24 cellular contexts compared by ENCODE assay signal in genomic region chr14:99278836-99279235, GRCh38. TPM values are rescaled to one million over a fixed set of nuclear protein-coding genes. Genes with fewer than 3 reads are reported as not detected.
"Had no signal": no experiment of that assay in that cellular context is flagged by ENCODE, and none has a peak within 500 bp of the region (broad histone marks: within the 10 kb centered on the region; RNA-seq: fewer than 3 reads in every experiment).

No MANE protein-coding gene starts in this region.

- H3K9me3 ChIP-seq: colonic mucosa, gastroesophageal sphincter, heart left ventricle, left lung, lower lobe of right lung, mucosa of descending colon had no signal

- H3K27ac Mint-ChIP-seq: dendritic cell treated with granulocyte-macrophage colony-stimulating factor and Interleukin-4, amounts not matched to agents 40 ng/mL and 50 ng/mL, for 4 days; effector memory CD8-positive, alpha-beta T cell; endodermal cell; mesothelial cell of epicardium had no signal

- DNase-seq: cerebellar nuclear complex; colonic mucosa; cortex of kidney; effector CD8-positive, alpha-beta T cell; effector memory CD8-positive, alpha-beta T cell; endodermal cell; erythroblast; foreskin keratinocyte; heart left ventricle; hypothalamus; left cardiac atrium; left ventricle myocardium superior; lower lobe of right lung; mesenchymal stem cell; mucosa of descending colon had no signal

- H3K4me3 ChIP-seq: colonic mucosa, gastroesophageal sphincter, heart left ventricle, hepatocyte, left lung, lower lobe of right lung, mucosa of descending colon had no signal

- H3K27ac ChIP-seq: colonic mucosa, epithelial cell of prostate, foreskin keratinocyte, gastroesophageal sphincter, heart left ventricle, hepatocyte, left lung, lower lobe of right lung had no signal

- H3K9me3 Mint-ChIP-seq: dendritic cell treated with granulocyte-macrophage colony-stimulating factor and Interleukin-4, amounts not matched to agents 40 ng/mL and 50 ng/mL, for 4 days; effector memory CD8-positive, alpha-beta T cell; endodermal cell; mesothelial cell of epicardium had no signal

- ATAC-seq: effector memory CD8-positive, alpha-beta T cell; esophagus mucosa; foreskin keratinocyte; gastroesophageal sphincter; heart left ventricle; left cardiac atrium; left lung; left ventricle myocardium superior; lower lobe of right lung; mucosa of descending colon had no signal

- H3K36me3 Mint-ChIP-seq: mesothelial cell of epicardium had no signal

- H3K27me3 ChIP-seq: colonic mucosa had no signal

- H3K36me3 ChIP-seq: colonic mucosa, gastroesophageal sphincter, heart left ventricle, left lung, lower lobe of right lung had no signal

- H3K27me3 Mint-ChIP-seq: effector memory CD8-positive, alpha-beta T cell had no signal

- H3K4me3 Mint-ChIP-seq: dendritic cell treated with granulocyte-macrophage colony-stimulating factor and Interleukin-4, amounts not matched to agents 40 ng/mL and 50 ng/mL, for 4 days; effector memory CD8-positive, alpha-beta T cell; endodermal cell; mesothelial cell of epicardium had no signal

- H3K4me1 ChIP-seq: colonic mucosa, foreskin keratinocyte had no signal

RNA-seq across cellular contexts. Expression of gene BCL11B, which starts 6.8 kb away (rescaled TPM):
- total RNA-seq: fibroblast of villous mesenchyme had no signal
- polyA plus RNA-seq: fibroblast of lung had no signal
